ENCODE assay signal across 26 cellular contexts in genomic region chr20:54556406-54556805, GRCh38.
"Had no signal": no experiment of that assay in that cellular context is flagged by ENCODE, and none has a peak within 500 bp of the region (broad histone marks: within the 10 kb centered on the region; RNA-seq: fewer than 3 reads in every experiment).

No MANE protein-coding gene starts in this region.

- ATAC-seq: stimulated activated effector memory CD8-positive, alpha-beta T cell treated with anti-CD3 and anti-CD28 coated beads, Interleukin-12 subunit alpha, Interleukin-12 subunit beta, amount 100 ng/mL, for 72 hours; stimulated activated memory B cell treated with anti-CD40 and anti-IgM and Interleukin-4, amounts not matched to agents 10 μg/mL and 1 μg/mL and 100 μg/mL, for 72 hours; stimulated activated naive B cell treated with anti-CD40 and anti-IgM and Interleukin-4, amounts not matched to agents 10 μg/mL and 1 μg/mL and 100 μg/mL, for 72 hours; stimulated activated naive CD8-positive, alpha-beta T cell treated with anti-CD3 and anti-CD28 coated beads, Interleukin-15, amount 100 ng/mL, for 72 hours; stimulated activated naive CD8-positive, alpha-beta T cell treated with anti-CD3 and anti-CD28 coated beads, Interleukin-15, Interleukin-2, amounts not matched to agents 100 U/mL and 50 U/mL, for 24 hours; upper lobe of right lung had no signal

- H3K4me3 ChIP-seq: stomach, suprapubic skin, testis, thoracic aorta, thyroid gland, tibial artery, tibial nerve, transverse colon, upper lobe of left lung, upper lobe of right lung, uterus, vagina had no signal

- DNase-seq: stimulated activated CD4-positive, alpha-beta T cell treated with anti-CD3 and anti-CD28 coated beads, Interleukin-2, amount 100 ng/mL, for 48 hours; stimulated activated CD4-positive, alpha-beta T cell treated with anti-CD3 and anti-CD28 coated beads, Interleukin-4, amount 100 ng/mL, for 1 hour; stimulated activated CD4-positive, alpha-beta T cell treated with anti-CD3 and anti-CD28 coated beads, Interleukin-4, amount 100 ng/mL, for 24 hours; stimulated activated CD4-positive, alpha-beta T cell treated with anti-CD3 and anti-CD28 coated beads, Interleukin-4, amount 100 ng/mL, for 4 hours; stimulated activated CD8-positive, alpha-beta memory T cell treated with anti-CD3 and anti-CD28 coated beads, Interleukin-4, amount 100 ng/mL, for 48 hours; stimulated activated naive B cell treated with anti-CD40 and anti-IgM and Interleukin-4, amounts not matched to agents 10 μg/mL and 1 μg/mL and 100 μg/mL, for 72 hours; stimulated activated naive CD4-positive, alpha-beta T cell; stimulated activated naive CD4-positive, alpha-beta T cell treated with Interleukin-2 at 50 U/mL for 16 hours; stimulated activated naive CD8-positive, alpha-beta T cell treated with anti-CD3 and anti-CD28 coated beads, Interleukin-15, amount 100 ng/mL, for 72 hours; stimulated activated naive CD8-positive, alpha-beta T cell treated with anti-CD3 and anti-CD28 coated beads, Interleukin-15, Interleukin-2, amounts not matched to agents 100 U/mL and 50 U/mL, for 24 hours; stomach; substantia nigra; testis; thyroid gland; tibial artery; transverse colon; trophoblast cell; upper lobe of left lung; upper lobe of right lung; uterus had no signal

- H3K27me3 ChIP-seq: stomach, suprapubic skin, testis, thyroid gland, tibial artery, tibial nerve, transverse colon, upper lobe of left lung, upper lobe of right lung, uterus, vagina had no signal

- H3K36me3 ChIP-seq: stomach, suprapubic skin, thoracic aorta, thyroid gland, tibial artery, transverse colon, upper lobe of left lung, upper lobe of right lung, uterus, vagina had no signal

- H3K27ac ChIP-seq: stomach, suprapubic skin, testis, thoracic aorta, thyroid gland, tibial artery, tibial nerve, transverse colon, upper lobe of left lung, upper lobe of right lung, uterus, vagina had no signal

- H3K9me3 ChIP-seq: stomach, suprapubic skin, testis, thoracic aorta, thyroid gland, tibial artery, tibial nerve, transverse colon, upper lobe of left lung, upper lobe of right lung, uterus, vagina had no signal

- H3K4me1 ChIP-seq: stomach, suprapubic skin, testis, thyroid gland, tibial artery, tibial nerve, transverse colon, upper lobe of left lung, upper lobe of right lung, uterus, vagina had no signal
